ENCODE assay signal across 2 cellular contexts in the genomic region with DNA sequence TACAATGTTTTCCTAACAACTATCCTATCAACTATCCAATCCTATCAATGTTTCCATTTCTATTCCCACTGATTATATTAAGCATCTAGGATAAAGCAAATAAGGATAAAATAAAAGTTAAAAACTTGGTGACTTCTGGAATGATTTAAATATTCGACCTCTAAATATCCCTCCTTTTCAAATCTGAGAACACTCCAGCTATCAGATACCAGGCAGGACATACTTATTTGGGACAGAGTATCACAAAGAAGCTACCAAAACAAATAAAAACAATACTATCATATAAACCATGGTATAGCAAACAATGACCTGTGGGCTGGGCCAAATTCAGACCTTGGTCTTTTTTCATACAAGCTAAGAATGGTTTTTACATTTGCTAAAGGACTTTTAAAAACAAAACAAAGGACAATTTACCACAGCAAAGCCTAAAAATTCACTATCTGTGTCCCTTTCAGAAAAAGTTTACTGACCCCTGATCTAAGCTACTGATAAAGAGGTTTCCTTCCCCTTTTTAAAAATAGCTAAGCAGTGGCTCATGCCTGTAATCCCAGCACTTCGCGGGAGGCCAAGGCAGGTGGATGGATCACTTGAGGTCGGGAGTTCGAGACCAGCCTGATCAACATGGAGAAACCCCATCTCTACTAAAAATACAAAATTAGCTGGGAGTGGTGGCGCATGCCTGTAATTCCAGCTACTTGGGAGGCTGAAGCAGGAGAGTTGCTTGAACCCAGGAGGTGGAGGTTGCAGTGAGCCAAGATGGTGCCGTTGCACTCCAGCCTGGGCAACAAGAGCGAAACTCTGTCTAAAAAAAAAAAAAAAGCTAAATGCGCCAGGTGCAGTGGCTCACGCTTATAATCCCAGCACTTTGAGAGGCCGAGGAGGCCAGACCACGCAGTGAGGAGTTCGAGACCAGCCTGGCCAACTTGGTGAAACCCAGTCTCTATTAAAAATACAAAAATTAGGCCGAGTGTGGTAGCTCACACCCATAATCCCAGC.
TF ChIP-seq lines count a peak whose summit lies in the region.

No MANE protein-coding gene starts in this region.

TF ChIP-seq in A549, 52 proteins besides CTCF, POLR2A, EP300 and RAD21:
- TF ChIP-seq CBX2 (IDR thresholded peaks at IDR 0.05; ENCODE audit: borderline replicate concordance, low read depth) (no peak), PHF8 (IDR thresholded peaks at IDR 0.05; ENCODE audit: borderline replicate concordance, low read depth) (no peak), CHD4 (IDR thresholded peaks at IDR 0.05; ENCODE audit: borderline replicate concordance) (no peak), ZSCAN20 (CRISPR knock-in tag; IDR thresholded peaks at IDR 0.05) (no peak), MYC (IDR thresholded peaks at IDR 0.05; ENCODE audit: borderline replicate concordance, low read length) (no peak), HES2 (IDR thresholded peaks at IDR 0.05) (no peak), FOSB (CRISPR knock-in tag; IDR thresholded peaks at IDR 0.05) (no peak), KDM1A (IDR thresholded peaks at IDR 0.05; ENCODE audit: low read depth) (no peak)
TF ChIP-seq in A549: peak in this region for 0.

TF ChIP-seq in endothelial cell of umbilical vein, 7 proteins besides CTCF, POLR2A, EP300 and RAD21:
- TF ChIP-seq, protein P1, sequence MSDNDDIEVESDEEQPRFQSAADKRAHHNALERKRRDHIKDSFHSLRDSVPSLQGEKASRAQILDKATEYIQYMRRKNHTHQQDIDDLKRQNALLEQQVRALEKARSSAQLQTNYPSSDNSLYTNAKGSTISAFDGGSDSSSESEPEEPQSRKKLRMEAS (IDR thresholded peaks at IDR 0.05; ENCODE audit: insufficient read depth, insufficient read length) = no peak
- TF ChIP-seq EZH2 (IDR thresholded peaks at IDR 0.05; ENCODE audit: borderline replicate concordance, low read depth, low read length, severe bottlenecking) (no peak), MYC (IDR thresholded peaks at IDR 0.05; ENCODE audit: low read depth, low read length) (no peak), GATA2 (IDR thresholded peaks at IDR 0.05; ENCODE audit: insufficient read depth, insufficient read length, low read depth, low read length) (no peak), FOS (IDR thresholded peaks at IDR 0.05; ENCODE audit: borderline replicate concordance, insufficient read depth, low read length) (no peak), POLR2AphosphoS5 (IDR thresholded peaks at IDR 0.05; ENCODE audit: insufficient read depth, low read depth, low read length) (no peak), JUN (IDR thresholded peaks at IDR 0.05; ENCODE audit: borderline replicate concordance, insufficient read depth, insufficient read length, low read depth) (no peak)
